Comparison of ENCODE assay signal across 1 cellular context in genomic region chr2:71136174-71136573, GRCh38.
TF ChIP-seq lines count a peak whose summit lies in the region.

No MANE protein-coding gene starts in this region.

TF ChIP-seq in HepG2, 621 proteins besides CTCF, POLR2A, EP300 and RAD21 (continued from another document and continues in another):
- no peak for TF ChIP-seq TBX3 (IDR thresholded peaks at IDR 0.05; ENCODE audit: borderline replicate concordance)
- no peak for TF ChIP-seq SMC3 (IDR thresholded peaks at IDR 0.05; ENCODE audit: low read length)
- no peak for TF ChIP-seq HOXD1 (CRISPR knock-in tag; IDR thresholded peaks at IDR 0.05)
- no peak for TF ChIP-seq PHF5A (CRISPR knock-in tag; IDR thresholded peaks at IDR 0.05; ENCODE audit: low read depth, unreplicated experiment)
- no peak for TF ChIP-seq PLSCR1 (CRISPR knock-in tag; IDR thresholded peaks at IDR 0.05; ENCODE audit: borderline replicate concordance)
- TF ChIP-seq RCOR2 (CRISPR knock-in tag; IDR thresholded peaks at IDR 0.05): peak; percentile 86; the same call in 1 of the 2 replicates
- TF ChIP-seq MIER3 (CRISPR knock-in tag; IDR thresholded peaks at IDR 0.05; ENCODE audit: borderline replicate concordance): no peak; the same call in 1 of the 2 replicates
- TF ChIP-seq JARID2 (CRISPR knock-in tag; IDR thresholded peaks at IDR 0.05; ENCODE audit: insufficient replicate concordance): no peak
- TF ChIP-seq MEIS1 (CRISPR knock-in tag; IDR thresholded peaks at IDR 0.05; ENCODE audit: borderline replicate concordance): no peak
- no peak for TF ChIP-seq ZFP36 (IDR thresholded peaks at IDR 0.05; ENCODE audit: borderline replicate concordance, low read depth, low read length, partially characterized antibody)
- TF ChIP-seq ZNF720 (CRISPR knock-in tag; IDR thresholded peaks at IDR 0.05): no peak
- no peak for TF ChIP-seq ZFP62 (CRISPR knock-in tag; IDR thresholded peaks at IDR 0.05)
- TF ChIP-seq CCAR2 (optimal IDR thresholded peaks at IDR 0.05; ENCODE audit: low read depth, low read length): no peak
- TF ChIP-seq FOXO4 (CRISPR knock-in tag; conservative IDR thresholded peaks at IDR 0.05): no peak
- TF ChIP-seq CERS6 (CRISPR knock-in tag; IDR thresholded peaks at IDR 0.05): no peak
- no peak for TF ChIP-seq NONO (IDR thresholded peaks at IDR 0.05)
- no peak for TF ChIP-seq NONO (CRISPR knock-in tag; conservative IDR thresholded peaks at IDR 0.05)
- no peak for TF ChIP-seq ZNF441 (CRISPR knock-in tag; IDR thresholded peaks at IDR 0.05; ENCODE audit: borderline replicate concordance)
- no peak for TF ChIP-seq MAFG (CRISPR knock-in tag; IDR thresholded peaks at IDR 0.05)
- peak; percentile 38; the same call in 1 of the 2 replicates for TF ChIP-seq CREM (IDR thresholded peaks at IDR 0.05)
- no peak for TF ChIP-seq CREM (CRISPR knock-in tag; IDR thresholded peaks at IDR 0.05)
- no peak for TF ChIP-seq NR2F2 (IDR thresholded peaks at IDR 0.05; ENCODE audit: borderline replicate concordance, low read depth)
- TF ChIP-seq IRF1 (CRISPR knock-in tag; IDR thresholded peaks at IDR 0.05; ENCODE audit: low read depth): no peak
- no peak for TF ChIP-seq ZNF496 (CRISPR knock-in tag; IDR thresholded peaks at IDR 0.05; ENCODE audit: insufficient replicate concordance)
- TF ChIP-seq ZNF362 (CRISPR knock-in tag; IDR thresholded peaks at IDR 0.05; ENCODE audit: borderline replicate concordance): peak; percentile 82
- no peak for TF ChIP-seq HOXA9 (CRISPR knock-in tag; IDR thresholded peaks at IDR 0.05; ENCODE audit: borderline replicate concordance)
- TF ChIP-seq ZKSCAN8 (CRISPR knock-in tag; IDR thresholded peaks at IDR 0.05; ENCODE audit: borderline replicate concordance): no peak
- TF ChIP-seq HNF1A (IDR thresholded peaks at IDR 0.05; ENCODE audit: low read depth): no peak
- no peak for TF ChIP-seq HNF1A (CRISPR knock-in tag; IDR thresholded peaks at IDR 0.05; ENCODE audit: borderline replicate concordance)
- no peak for TF ChIP-seq ZNF800 (CRISPR knock-in tag; IDR thresholded peaks at IDR 0.05)
- no peak for TF ChIP-seq FOXK1 (CRISPR knock-in tag; IDR thresholded peaks at IDR 0.05; ENCODE audit: borderline replicate concordance, low read depth)
- TF ChIP-seq DZIP1 (CRISPR knock-in tag; IDR thresholded peaks at IDR 0.05): no peak
- TF ChIP-seq SYNCRIP (IDR thresholded peaks at IDR 0.05; ENCODE audit: insufficient read depth, low read depth, low read length): no peak
- TF ChIP-seq U2AF1 (optimal IDR thresholded peaks at IDR 0.05; ENCODE audit: low read depth, low read length): no peak
- TF ChIP-seq ZNF740 (CRISPR knock-in tag; IDR thresholded peaks at IDR 0.05): peak; percentile 53; the same call in 1 of the 2 replicates
- TF ChIP-seq ZFP82 (CRISPR knock-in tag; IDR thresholded peaks at IDR 0.05; ENCODE audit: borderline replicate concordance): no peak
- no peak for TF ChIP-seq MNT (IDR thresholded peaks at IDR 0.05)
- no peak for TF ChIP-seq TRAFD1 (CRISPR knock-in tag; IDR thresholded peaks at IDR 0.05; ENCODE audit: borderline replicate concordance)
- no peak for TF ChIP-seq TMF1 (CRISPR knock-in tag; IDR thresholded peaks at IDR 0.05; ENCODE audit: low read depth)
- TF ChIP-seq ZFP41 (CRISPR knock-in tag; IDR thresholded peaks at IDR 0.05; ENCODE audit: borderline replicate concordance): no peak
- TF ChIP-seq TIGD3 (CRISPR knock-in tag; IDR thresholded peaks at IDR 0.05; ENCODE audit: borderline replicate concordance): no peak
- no peak for TF ChIP-seq TOPORS (CRISPR knock-in tag; IDR thresholded peaks at IDR 0.05)
- peak; percentile 80 for TF ChIP-seq SP5 (CRISPR knock-in tag; IDR thresholded peaks at IDR 0.05; ENCODE audit: borderline replicate concordance, low read depth)
